1 cellular context compared by ENCODE assay signal in the genomic region with DNA sequence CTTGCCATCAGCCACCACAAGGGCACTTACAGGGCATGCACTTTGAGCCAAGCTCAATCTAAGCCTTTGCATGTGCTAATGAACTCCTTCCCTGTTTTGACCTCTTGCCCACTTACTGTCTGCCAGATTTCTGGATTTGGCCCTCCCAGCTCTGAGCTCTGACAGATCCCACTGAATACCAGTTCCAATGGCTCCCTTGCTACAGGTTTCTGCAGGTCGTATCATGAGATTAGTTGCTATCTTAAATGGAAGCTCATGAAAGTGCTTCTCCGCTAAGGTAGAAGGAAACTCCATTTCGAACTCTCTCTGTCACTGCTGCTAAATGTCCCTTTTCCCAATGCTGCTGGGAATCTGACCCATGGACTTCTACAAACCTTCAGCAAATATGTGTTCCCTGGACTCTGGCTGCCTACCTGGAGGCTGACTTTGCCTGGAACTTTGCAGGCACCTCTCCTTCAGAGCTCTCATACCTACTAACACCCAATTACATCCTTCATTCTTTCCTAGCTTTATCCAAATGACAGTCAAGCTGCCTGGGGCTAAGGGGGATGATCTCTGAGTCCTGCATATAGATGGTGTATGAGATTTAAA.
TF ChIP-seq lines count a peak whose summit lies in the region.

No MANE protein-coding gene starts in this region.

TF ChIP-seq in WTC11, 78 proteins besides CTCF, POLR2A, EP300 and RAD21 (continued from another document):
- TF ChIP-seq SOX15 (CRISPR knock-in tag; IDR thresholded peaks at IDR 0.05), result no peak
